In genomic region chr10:20797290-20797689, GRCh38 we compare ENCODE assay signal across 7 cellular contexts.
"Had no signal": no experiment of that assay in that cellular context is flagged by ENCODE, and none has a peak within 500 bp of the region (broad histone marks: within the 10 kb centered on the region; RNA-seq: fewer than 3 reads in every experiment).

No MANE protein-coding gene starts in this region.

- H3K4me3 ChIP-seq: GM23338, HAP-1 had no signal

- H3K4me1 ChIP-seq: HAP-1 had no signal

- H3K9me3 ChIP-seq: HAP-1 had no signal

- ATAC-seq: GM23338, HCT116 had no signal

- DNase-seq: H7, HFFc6, KG1 had no signal

- H3K36me3 ChIP-seq: HAP-1 had no signal

- H3K4me2 ChIP-seq: GM23338 had no signal

- H2AFZ ChIP-seq: GM23338 had no signal

- H3K27ac ChIP-seq: HL-60 had no signal
